6 cellular contexts compared by ENCODE assay signal in the genomic region with DNA sequence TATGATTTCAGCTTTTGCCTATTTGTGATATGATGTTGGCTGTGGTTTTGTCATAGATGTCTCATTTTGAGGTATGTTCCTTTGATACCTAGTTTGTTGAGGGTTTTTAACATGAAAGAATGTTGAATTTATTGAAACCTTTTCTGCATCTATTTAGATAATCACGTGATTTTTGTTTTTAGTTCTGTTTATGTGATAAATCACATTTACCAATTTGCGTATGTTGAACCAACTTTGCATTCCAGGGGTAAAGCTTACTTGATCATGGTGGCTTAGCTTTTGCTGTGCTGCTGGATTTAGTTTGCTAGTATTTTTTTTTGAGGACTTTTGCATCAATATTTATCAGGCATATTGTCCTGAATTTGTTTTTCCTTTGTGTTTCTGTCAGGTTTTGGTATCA. TPM values are rescaled to one million over a fixed set of nuclear protein-coding genes. Genes with fewer than 3 reads are reported as not detected.
"Had no signal": no experiment of that assay in that cellular context is flagged by ENCODE, and none has a peak within 500 bp of the region (broad histone marks: within the 10 kb centered on the region; RNA-seq: fewer than 3 reads in every experiment).

No MANE protein-coding gene starts in this region.

- H3K4me1 Mint-ChIP-seq: GM23338, H9 had no signal

- ATAC-seq: GM23338 had no signal

- DNase-seq: H9, HCEC 1CT, IMR-90, KBM-7 had no signal

- H3K27ac Mint-ChIP-seq: GM23338, H9 had no signal

- H3K4me3 Mint-ChIP-seq: GM23338, H9 had no signal

RNA-seq across cellular contexts. Expression of a gene that starts 51.9 kb away (rescaled TPM):
- total RNA-seq: GM23338, H1, H9, IMR-90 had no signal
- polyA plus RNA-seq: GM23338, H1, IMR-90 had no signal
